Comparison of ENCODE assay signal across 26 cellular contexts in genomic region chr10:22310928-22311327, GRCh38. TPM values are rescaled to one million over a fixed set of nuclear protein-coding genes. Genes with fewer than 3 reads are reported as not detected.
DNase-seq lines count a peak whose midpoint lies in the region; ATAC-seq and TF ChIP-seq lines count a peak whose summit lies in the region.
"Had no signal": no experiment of that assay in that cellular context is flagged by ENCODE, and none has a peak within 500 bp of the region (broad histone marks: within the 10 kb centered on the region; RNA-seq: fewer than 3 reads in every experiment).

No MANE protein-coding gene starts in this region.

- no peaks in the 10 kb centered on the region for H3K27me3 ChIP-seq in KMS-11 (ENCODE audit: insufficient read depth, low read depth)

- no peak for ATAC-seq in activated CD4-positive, alpha-beta T cell treated with anti-CD3 and anti-CD28 coated beads for 36 hours
- ATAC-seq in stimulated activated effector memory CD8-positive, alpha-beta T cell treated with anti-CD3 and anti-CD28 coated beads, Interleukin-12 subunit alpha, Interleukin-12 subunit beta, amount 100 ng/mL, for 72 hours = no peak
- ATAC-seq: A549, HCT116, Panc1 had no signal

- H2AFZ ChIP-seq in KMS-11 (ENCODE audit: low read depth) = 0 out of 2 replicates have a peak overlapping the region, but pooled peaks have one; percentile 2

- peaks cover 72% of the 10 kb centered on the region for H3K4me1 ChIP-seq in KMS-11 (ENCODE audit: low read depth, poor library complexity, severe bottlenecking)

- POLR2A ChIA-PET in activated CD4-positive, alpha-beta T cell treated with anti-CD3 and anti-CD28 coated beads for 36 hours (lab: Charles Lee) = no interaction called here

- peak overlapping the region; percentile 97 for H3K27ac ChIP-seq in KMS-11
- H3K27ac ChIP-seq: A549 had no signal

- H4K20me1 ChIP-seq in KMS-11 (ENCODE audit: insufficient read depth) = no peaks in the 10 kb centered on the region

- H3K9me3 Mint-ChIP-seq in activated CD4-positive, alpha-beta T cell treated with anti-CD3 and anti-CD28 coated beads, Interleukin-2, amount 10 ng/mL, durations not matched to agents 24 days and 14 days = no peaks in the 10 kb centered on the region
- H3K9me3 Mint-ChIP-seq in activated CD4-positive, alpha-beta T cell treated with anti-CD3 and anti-CD28 coated beads for 36 hours (ENCODE audit: low read depth) = no peaks in the 10 kb centered on the region
- no peaks in the 10 kb centered on the region for H3K9me3 Mint-ChIP-seq in activated T-helper 1 cell treated with anti-CD3 and anti-CD28 coated beads, Interleukin-12 subunit alpha, Interleukin-12 subunit beta, Interleukin-2, Interleukin-4 antibody, amounts not matched to agents 30 ng/mL and 10 ng/mL and 1 ng/mL, durations not matched to agents 14 hours and 24 hours and 36 hours
- no peaks in the 10 kb centered on the region for H3K9me3 Mint-ChIP-seq in stimulated activated effector memory CD8-positive, alpha-beta T cell treated with anti-CD3 and anti-CD28 coated beads, Interleukin-12 subunit alpha, Interleukin-12 subunit beta, amount 100 ng/mL, for 72 hours
- H3K9me3 Mint-ChIP-seq: CD14-positive monocyte had no signal

- peaks cover 22% of the 10 kb centered on the region for H3K4me1 Mint-ChIP-seq in activated CD4-positive, alpha-beta T cell treated with anti-CD3 and anti-CD28 coated beads, Interleukin-2, amount 10 ng/mL, durations not matched to agents 24 days and 14 days
- H3K4me1 Mint-ChIP-seq in activated CD4-positive, alpha-beta T cell treated with anti-CD3 and anti-CD28 coated beads for 36 hours = peaks cover 22% of the 10 kb centered on the region
- H3K4me1 Mint-ChIP-seq in activated T-helper 1 cell treated with anti-CD3 and anti-CD28 coated beads, Interleukin-12 subunit alpha, Interleukin-12 subunit beta, Interleukin-2, Interleukin-4 antibody, amounts not matched to agents 30 ng/mL and 10 ng/mL and 1 ng/mL, durations not matched to agents 14 hours and 24 hours and 36 hours (ENCODE audit: low read depth) = peaks cover 43% of the 10 kb centered on the region
- peaks cover 11% of the 10 kb centered on the region for H3K4me1 Mint-ChIP-seq in stimulated activated effector memory CD8-positive, alpha-beta T cell treated with anti-CD3 and anti-CD28 coated beads, Interleukin-12 subunit alpha, Interleukin-12 subunit beta, amount 100 ng/mL, for 72 hours

- intact Hi-C loops in activated CD4-positive, alpha-beta T cell treated with anti-CD3 and anti-CD28 coated beads, Interleukin-2, amount 10 ng/mL, durations not matched to agents 24 days and 14 days (cut with micrococcal nuclease) = no loop called here
- intact Hi-C loops in activated CD4-positive, alpha-beta T cell treated with anti-CD3 and anti-CD28 coated beads for 36 hours (cut with DNase I, micrococcal nuclease) = no loop called here
- intact Hi-C loops in activated T-helper 1 cell treated with anti-CD3 and anti-CD28 coated beads, Interleukin-12 subunit alpha, Interleukin-12 subunit beta, Interleukin-2, Interleukin-4 antibody, amounts not matched to agents 30 ng/mL and 10 ng/mL and 1 ng/mL, durations not matched to agents 14 hours and 24 hours and 36 hours (cut with micrococcal nuclease) = no loop called here

- DNase-seq in activated CD4-positive, alpha-beta T cell treated with anti-CD3 and anti-CD28 coated beads, Interleukin-2, amount 10 ng/mL, durations not matched to agents 24 days and 14 days = no peak
- DNase-seq in activated CD4-positive, alpha-beta T cell treated with anti-CD3 and anti-CD28 coated beads for 36 hours = no peak
- no peak for DNase-seq in activated T-helper 1 cell treated with anti-CD3 and anti-CD28 coated beads, Interleukin-12 subunit alpha, Interleukin-12 subunit beta, Interleukin-2, Interleukin-4 antibody, amounts not matched to agents 30 ng/mL and 10 ng/mL and 1 ng/mL, durations not matched to agents 14 hours and 24 hours and 36 hours (ENCODE audit: low spot score)
- DNase-seq in stimulated activated effector memory CD8-positive, alpha-beta T cell treated with anti-CD3 and anti-CD28 coated beads, Interleukin-12 subunit alpha, Interleukin-12 subunit beta, amount 100 ng/mL, for 72 hours (ENCODE audit: low spot score in 2 of 2) = no peak
- no peak for DNase-seq in DMS153 (lab: John Stamatoyannopoulos, UW)
- no peak for DNase-seq in KBM-7
- DNase-seq: DMS53, EL, GF-D8, Kasumi-1, MM.1S, NCI-H1092 treated with DMSO at 0.1 percent for 48 hours, NCI-H1436 treated with DMSO at 0.1 percent for 48 hours, NCI-H1930, NCI-H2227 treated with DMSO at 0.1 percent for 48 hours, NCI-H524, NCI-H774, SIG-M5, SK-N-SH had no signal

- no peak for TF ChIP-seq CTCF in KMS-11 (conservative IDR thresholded peaks at IDR 0.05; ENCODE audit: low read depth, low read length)

- no peak overlapping the region for H3K4me3 Mint-ChIP-seq in activated CD4-positive, alpha-beta T cell treated with anti-CD3 and anti-CD28 coated beads, Interleukin-2, amount 10 ng/mL, durations not matched to agents 24 days and 14 days
- no peak overlapping the region for H3K4me3 Mint-ChIP-seq in activated CD4-positive, alpha-beta T cell treated with anti-CD3 and anti-CD28 coated beads for 36 hours
- no peak overlapping the region for H3K4me3 Mint-ChIP-seq in activated T-helper 1 cell treated with anti-CD3 and anti-CD28 coated beads, Interleukin-12 subunit alpha, Interleukin-12 subunit beta, Interleukin-2, Interleukin-4 antibody, amounts not matched to agents 30 ng/mL and 10 ng/mL and 1 ng/mL, durations not matched to agents 14 hours and 24 hours and 36 hours
- no peak overlapping the region for H3K4me3 Mint-ChIP-seq in stimulated activated effector memory CD8-positive, alpha-beta T cell treated with anti-CD3 and anti-CD28 coated beads, Interleukin-12 subunit alpha, Interleukin-12 subunit beta, amount 100 ng/mL, for 72 hours
- H3K4me3 Mint-ChIP-seq: B cell, CD14-positive monocyte had no signal

- H3K27me3 Mint-ChIP-seq in activated CD4-positive, alpha-beta T cell treated with anti-CD3 and anti-CD28 coated beads, Interleukin-2, amount 10 ng/mL, durations not matched to agents 24 days and 14 days = peaks cover 2% of the 10 kb centered on the region
- H3K27me3 Mint-ChIP-seq in activated CD4-positive, alpha-beta T cell treated with anti-CD3 and anti-CD28 coated beads for 36 hours = peaks cover 3% of the 10 kb centered on the region
- H3K27me3 Mint-ChIP-seq in activated T-helper 1 cell treated with anti-CD3 and anti-CD28 coated beads, Interleukin-12 subunit alpha, Interleukin-12 subunit beta, Interleukin-2, Interleukin-4 antibody, amounts not matched to agents 30 ng/mL and 10 ng/mL and 1 ng/mL, durations not matched to agents 14 hours and 24 hours and 36 hours (ENCODE audit: insufficient read depth) = peaks cover 1% of the 10 kb centered on the region
- H3K27me3 Mint-ChIP-seq: B cell had no signal

- in situ Hi-C loops in KBM-7 (cut with MboI; ENCODE audit: low pct_unique_long_range_greater_than_20kb, low sequenced_read_pairs) = no loop called here

- H3K36me3 Mint-ChIP-seq in activated CD4-positive, alpha-beta T cell treated with anti-CD3 and anti-CD28 coated beads, Interleukin-2, amount 10 ng/mL, durations not matched to agents 24 days and 14 days (ENCODE audit: low read depth) = no peaks in the 10 kb centered on the region
- H3K36me3 Mint-ChIP-seq in activated CD4-positive, alpha-beta T cell treated with anti-CD3 and anti-CD28 coated beads for 36 hours (ENCODE audit: low read depth) = no peaks in the 10 kb centered on the region
- peaks cover 4% of the 10 kb centered on the region for H3K36me3 Mint-ChIP-seq in activated T-helper 1 cell treated with anti-CD3 and anti-CD28 coated beads, Interleukin-12 subunit alpha, Interleukin-12 subunit beta, Interleukin-2, Interleukin-4 antibody, amounts not matched to agents 30 ng/mL and 10 ng/mL and 1 ng/mL, durations not matched to agents 14 hours and 24 hours and 36 hours (ENCODE audit: low read depth)
- H3K36me3 Mint-ChIP-seq in stimulated activated effector memory CD8-positive, alpha-beta T cell treated with anti-CD3 and anti-CD28 coated beads, Interleukin-12 subunit alpha, Interleukin-12 subunit beta, amount 100 ng/mL, for 72 hours = peaks cover 6% of the 10 kb centered on the region
- H3K36me3 Mint-ChIP-seq: CD14-positive monocyte had no signal

- CTCF ChIA-PET in activated CD4-positive, alpha-beta T cell treated with anti-CD3 and anti-CD28 coated beads for 36 hours (lab: Charles Lee) = interaction anchor here (1.0 to 1.2 kb wide), 2 partner anchors 8 to 32 kb away, joined by 3 to 4 read pairs; no protein-coding TSS in a partner anchor

- H3K79me2 ChIP-seq in KMS-11 (ENCODE audit: insufficient read depth, low read depth) = peaks cover 77% of the 10 kb centered on the region

- H3K4me3 ChIP-seq in KMS-11 (IDR thresholded peaks at IDR 0.05; ENCODE audit: insufficient read depth, low read depth, low read length) = no peak overlapping the region
- H3K4me3 ChIP-seq: A549 had no signal

- no peaks in the 10 kb centered on the region for H3K36me3 ChIP-seq in KMS-11 (ENCODE audit: insufficient read depth)

- H3K4me2 ChIP-seq in KMS-11 = peak overlapping the region; percentile 83
- H3K4me2 ChIP-seq: A549, SK-N-SH had no signal

- peak overlapping the region; percentile 95 for H3K9ac ChIP-seq in KMS-11
- H3K9ac ChIP-seq: SK-N-SH had no signal

- peak overlapping the region; percentile 60 for H3K27ac Mint-ChIP-seq in activated CD4-positive, alpha-beta T cell treated with anti-CD3 and anti-CD28 coated beads, Interleukin-2, amount 10 ng/mL, durations not matched to agents 24 days and 14 days
- no peak overlapping the region for H3K27ac Mint-ChIP-seq in activated CD4-positive, alpha-beta T cell treated with anti-CD3 and anti-CD28 coated beads for 36 hours
- H3K27ac Mint-ChIP-seq in activated T-helper 1 cell treated with anti-CD3 and anti-CD28 coated beads, Interleukin-12 subunit alpha, Interleukin-12 subunit beta, Interleukin-2, Interleukin-4 antibody, amounts not matched to agents 30 ng/mL and 10 ng/mL and 1 ng/mL, durations not matched to agents 14 hours and 24 hours and 36 hours = peak overlapping the region; percentile 59
- H3K27ac Mint-ChIP-seq in stimulated activated effector memory CD8-positive, alpha-beta T cell treated with anti-CD3 and anti-CD28 coated beads, Interleukin-12 subunit alpha, Interleukin-12 subunit beta, amount 100 ng/mL, for 72 hours = peak overlapping the region; percentile 6
- H3K27ac Mint-ChIP-seq: B cell, CD14-positive monocyte had no signal

RNA-seq across cellular contexts. Expression of gene COMMD3, which starts 5.3 kb away (rescaled TPM):
- 76.7 and 79.7 TPM in 2 replicates for total RNA-seq in activated CD4-positive, alpha-beta T cell treated with anti-CD3 and anti-CD28 coated beads, Interleukin-2, amount 10 ng/mL, durations not matched to agents 24 days and 14 days
- total RNA-seq in activated CD4-positive, alpha-beta T cell treated with anti-CD3 and anti-CD28 coated beads for 36 hours = 10 to 100 TPM; 53.8 to 77.1 TPM
- 78.7 and 84.4 TPM in 2 replicates for total RNA-seq in activated T-helper 1 cell treated with anti-CD3 and anti-CD28 coated beads, Interleukin-12 subunit alpha, Interleukin-12 subunit beta, Interleukin-2, Interleukin-4 antibody, amounts not matched to agents 30 ng/mL and 10 ng/mL and 1 ng/mL, durations not matched to agents 14 hours and 24 hours and 36 hours

RNA-seq across cellular contexts. Expression of gene BMI1, which starts 10.0 kb away (rescaled TPM):
- total RNA-seq in activated CD4-positive, alpha-beta T cell treated with anti-CD3 and anti-CD28 coated beads, Interleukin-2, amount 10 ng/mL, durations not matched to agents 24 days and 14 days = 55.6 and 65.3 TPM in 2 replicates
- 10 to 100 TPM; 52.9 to 55.2 TPM for total RNA-seq in activated CD4-positive, alpha-beta T cell treated with anti-CD3 and anti-CD28 coated beads for 36 hours
- total RNA-seq in activated T-helper 1 cell treated with anti-CD3 and anti-CD28 coated beads, Interleukin-12 subunit alpha, Interleukin-12 subunit beta, Interleukin-2, Interleukin-4 antibody, amounts not matched to agents 30 ng/mL and 10 ng/mL and 1 ng/mL, durations not matched to agents 14 hours and 24 hours and 36 hours = 59.3 and 66.5 TPM in 2 replicates

RNA-seq across cellular contexts. Expression of gene SPAG6, which starts 34.4 kb away (rescaled TPM):
- 0.07 TPM in 1 of 2 replicates, not detected in the other for total RNA-seq in activated CD4-positive, alpha-beta T cell treated with anti-CD3 and anti-CD28 coated beads, Interleukin-2, amount 10 ng/mL, durations not matched to agents 24 days and 14 days
- total RNA-seq in activated CD4-positive, alpha-beta T cell treated with anti-CD3 and anti-CD28 coated beads for 36 hours = under 1 TPM; 0.09 to 0.11 TPM
- total RNA-seq in activated T-helper 1 cell treated with anti-CD3 and anti-CD28 coated beads, Interleukin-12 subunit alpha, Interleukin-12 subunit beta, Interleukin-2, Interleukin-4 antibody, amounts not matched to agents 30 ng/mL and 10 ng/mL and 1 ng/mL, durations not matched to agents 14 hours and 24 hours and 36 hours = 0.18 TPM in 1 of 2 replicates, not detected in the other
- total RNA-seq: B cell, H1 had no signal
